In genomic region chr11:61359541-61359940, GRCh38 we compare ENCODE assay signal across 1 cellular context.
A peak's percentile ranks its signal among the peaks of the same experiment; 100 is the strongest.
TF ChIP-seq lines count a peak whose summit lies in the region.

No MANE protein-coding gene starts in this region.

TF ChIP-seq in GM12878, 131 proteins besides CTCF, POLR2A, EP300 and RAD21:
- TF ChIP-seq ETV6 (conservative IDR thresholded peaks at IDR 0.05 in 1 of 2, IDR thresholded peaks at IDR 0.05 in 1 of 2; ENCODE audit: borderline replicate concordance in 1 of 2, low read depth in 1 of 2), result no peak
- no peak for TF ChIP-seq RB1 (IDR thresholded peaks at IDR 0.05; ENCODE audit: borderline replicate concordance)
- 0 out of 2 replicates have a peak, but pooled peaks have one; percentile 36 for TF ChIP-seq MLLT1 (IDR thresholded peaks at IDR 0.05)
- peak; percentile 42; the same call in 1 of the 2 replicates for TF ChIP-seq LARP7 (IDR thresholded peaks at IDR 0.05)
- no peak for TF ChIP-seq SPI1 (IDR thresholded peaks at IDR 0.05; ENCODE audit: borderline replicate concordance, insufficient read depth, low read depth, low read length)
